Comparison of ENCODE assay signal across 19 cellular contexts in genomic region chr11:73977856-73978519, GRCh38. TPM values are rescaled to one million over a fixed set of nuclear protein-coding genes. Genes with fewer than 3 reads are reported as not detected.
A peak's percentile ranks its signal among the peaks of the same experiment; 100 is the strongest.
DNase-seq lines count a peak whose midpoint lies in the region; ATAC-seq and TF ChIP-seq lines count a peak whose summit lies in the region.
"Had no signal": no experiment of that assay in that cellular context is flagged by ENCODE, and none has a peak within 500 bp of the region (broad histone marks: within the 10 kb centered on the region; RNA-seq: fewer than 3 reads in every experiment).

No MANE protein-coding gene starts in this region.

- CTCF ChIA-PET in OCI-LY7 (lab: Charles Lee; ENCODE audit: unreplicated experiment), result no interaction called here

- peak overlapping the region; percentile 96; the same call in 1 of the 2 replicates for H3K4me2 ChIP-seq in OCI-LY7 (ENCODE audit: low read length)
- no peak overlapping the region for H3K4me2 ChIP-seq in GM23338
- H3K4me2 ChIP-seq: neural progenitor cell had no signal

- TF ChIP-seq CTCF in OCI-LY7 (conservative IDR thresholded peaks at IDR 0.05; ENCODE audit: low read length), result no peak
- TF ChIP-seq CTCF in GM23338 (conservative IDR thresholded peaks at IDR 0.05; ENCODE audit: low read depth in 2 of 2), result no peak

- H3K4me3 Mint-ChIP-seq in activated T-cell treated with anti-CD3 and anti-CD28 coated beads, Interleukin-2, amount 50 U/mL, for 24 hours, result peak overlapping the region; percentile 90
- H3K4me3 Mint-ChIP-seq in central memory CD8-positive, alpha-beta T cell, result peak overlapping the region; percentile 100
- no peak overlapping the region for H3K4me3 Mint-ChIP-seq in GM23338
- H3K4me3 Mint-ChIP-seq: neural progenitor cell had no signal

- H3K9me3 Mint-ChIP-seq in activated T-cell treated with anti-CD3 and anti-CD28 coated beads, Interleukin-2, amount 50 U/mL, for 24 hours, result no peaks in the 10 kb centered on the region
- H3K9me3 Mint-ChIP-seq in central memory CD8-positive, alpha-beta T cell, result no peaks in the 10 kb centered on the region
- no peaks in the 10 kb centered on the region; the same call in 1 of the 3 replicates for H3K9me3 Mint-ChIP-seq in GM23338
- H3K9me3 Mint-ChIP-seq: neural progenitor cell had no signal

- intact Hi-C loops in OCI-LY7 (cut with micrococcal nuclease; ENCODE audit: unreplicated experiment), result no loop called here
- intact Hi-C loops in sciatic nerve (cut with DNase I), result no loop called here

- peak overlapping the region; percentile 96 for H3K27ac Mint-ChIP-seq in activated T-cell treated with anti-CD3 and anti-CD28 coated beads, Interleukin-2, amount 50 U/mL, for 24 hours
- peak overlapping the region; percentile 93 for H3K27ac Mint-ChIP-seq in central memory CD8-positive, alpha-beta T cell (ENCODE audit: low read depth)
- no peak overlapping the region for H3K27ac Mint-ChIP-seq in GM23338
- H3K27ac Mint-ChIP-seq: neural progenitor cell had no signal

- peaks cover 37% of the 10 kb centered on the region for H4K20me1 ChIP-seq in OCI-LY7 (ENCODE audit: insufficient read depth, low read length)
- H4K20me1 ChIP-seq in GM23338 (replicated peaks; ENCODE audit: insufficient read depth), result peaks cover 13% of the 10 kb centered on the region

- H3K27ac ChIP-seq in OCI-LY7 (ENCODE audit: low read depth, low read length, poor library complexity, severe bottlenecking) (no peak overlapping the region), GM23338 (ENCODE audit: low read depth) (no peak overlapping the region)
- H3K27ac ChIP-seq: neural progenitor cell, right atrium auricular region, suprapubic skin had no signal

- H3F3A ChIP-seq in GM23338 (replicated peaks; ENCODE audit: low read depth), result no peaks in the 10 kb centered on the region; the same call in 1 of the 2 replicates

- no peaks in the 10 kb centered on the region for H3K27me3 Mint-ChIP-seq in activated T-cell treated with anti-CD3 and anti-CD28 coated beads, Interleukin-2, amount 50 U/mL, for 24 hours
- no peaks in the 10 kb centered on the region for H3K27me3 Mint-ChIP-seq in central memory CD8-positive, alpha-beta T cell
- peaks cover 26% of the 10 kb centered on the region for H3K27me3 Mint-ChIP-seq in GM23338 (ENCODE audit: insufficient read depth, low read depth, poor library complexity)

- no peaks in the 10 kb centered on the region for H3K27me3 ChIP-seq in GM23338 (ENCODE audit: insufficient read depth)
- H3K27me3 ChIP-seq: neural progenitor cell, right atrium auricular region, suprapubic skin had no signal

- H3K4me3 ChIP-seq in OCI-LY7 (ENCODE audit: low read depth, low read length, poor library complexity, severe bottlenecking) (no peak overlapping the region), GM23338 (no peak overlapping the region)
- H3K4me3 ChIP-seq: lung, neural progenitor cell, right atrium auricular region, suprapubic skin had no signal

- peaks cover 98% of the 10 kb centered on the region for H3K36me3 Mint-ChIP-seq in activated T-cell treated with anti-CD3 and anti-CD28 coated beads, Interleukin-2, amount 50 U/mL, for 24 hours (ENCODE audit: low read depth)
- peaks cover 92% of the 10 kb centered on the region for H3K36me3 Mint-ChIP-seq in central memory CD8-positive, alpha-beta T cell (ENCODE audit: insufficient read depth)
- H3K36me3 Mint-ChIP-seq in GM23338 (ENCODE audit: low read depth), result peaks cover 81% of the 10 kb centered on the region

- no TSS peak for BruUV-seq in OCI-LY7 (replicated peaks; lab: Mats Ljungman, UMichigan)

- DNase-seq in activated T-cell treated with anti-CD3 and anti-CD28 coated beads, Interleukin-2, amount 50 U/mL, for 24 hours, result no peak
- DNase-seq in activated T-cell treated with anti-CD3 and anti-CD28 coated beads, Interleukin-2, amount 50 U/mL, for 48 hours, result no peak
- DNase-seq in OCI-LY7 (ENCODE audit: low spot score) (no peak), sciatic nerve (ENCODE audit: low spot score) (peak; percentile 45), DMS153 (lab: John Stamatoyannopoulos, UW) (no peak), DMS153 treated with DMSO at 0.1 percent for 48 hours (lab: John Stamatoyannopoulos, UW; ENCODE audit: unreplicated experiment) (no peak), GM23338 (ENCODE audit: low spot score) (no peak)
- no peak for DNase-seq in central memory CD8-positive, alpha-beta T cell (ENCODE audit: low spot score in 2 of 2)
- DNase-seq: amniotic stem cell, foreskin melanocyte, NCI-H2081 treated with DMSO at 0.1 percent for 48 hours, NCI-H524, OCI-M1 had no signal

- H3K4me1 Mint-ChIP-seq in activated T-cell treated with anti-CD3 and anti-CD28 coated beads, Interleukin-2, amount 50 U/mL, for 24 hours (ENCODE audit: low read depth), result peaks cover 84% of the 10 kb centered on the region
- H3K4me1 Mint-ChIP-seq in central memory CD8-positive, alpha-beta T cell, result peaks cover 89% of the 10 kb centered on the region
- H3K4me1 Mint-ChIP-seq in GM23338, result peaks cover 27% of the 10 kb centered on the region

- H3K79me2 ChIP-seq in OCI-LY7 (ENCODE audit: insufficient read depth, low read depth, low read length) (peaks cover 63% of the 10 kb centered on the region), GM23338 (replicated peaks; ENCODE audit: insufficient read depth) (peaks cover 14% of the 10 kb centered on the region)

- H2AFZ ChIP-seq in OCI-LY7 (ENCODE audit: low read length), result no peak overlapping the region
- no peak overlapping the region for H2AFZ ChIP-seq in GM23338
- H2AFZ ChIP-seq: neural progenitor cell had no signal

- no peaks in the 10 kb centered on the region for H3K9me3 ChIP-seq in OCI-LY7 (ENCODE audit: low read length)
- H3K9me3 ChIP-seq: Caco-2, right atrium auricular region, suprapubic skin had no signal

- no peak for ATAC-seq in central memory CD8-positive, alpha-beta T cell (replicated peaks; ENCODE audit: extremely low read depth, poor library complexity, severe bottlenecking)
- ATAC-seq in sciatic nerve (no peak), GM23338 (no peak)

- POLR2A ChIA-PET in OCI-LY7 (lab: Charles Lee), result interaction anchor here (0.9 kb wide), 1 partner anchor 8 kb away, joined by 4 read pairs; no protein-coding TSS in a partner anchor

- H3K36me3 ChIP-seq in OCI-LY7 (ENCODE audit: insufficient read depth, low read length) (peaks cover 90% of the 10 kb centered on the region), GM23338 (ENCODE audit: insufficient read depth) (peaks cover 32% of the 10 kb centered on the region)

- H3K9me2 ChIP-seq in OCI-LY7 (ENCODE audit: insufficient read depth, low read length) (no peaks in the 10 kb centered on the region), GM23338 (ENCODE audit: insufficient read depth) (no peaks in the 10 kb centered on the region)

- H3K4me1 ChIP-seq in OCI-LY7 (ENCODE audit: insufficient read depth, low read length, poor library complexity, severe bottlenecking), result peaks cover 47% of the 10 kb centered on the region
- peaks cover 23% of the 10 kb centered on the region for H3K4me1 ChIP-seq in GM23338 (ENCODE audit: insufficient read depth)
- H3K4me1 ChIP-seq: right atrium auricular region had no signal

TF ChIP-seq in GM23338, 12 proteins besides CTCF, POLR2A, EP300 and RAD21:
- TF ChIP-seq JUNB (IDR thresholded peaks at IDR 0.05; ENCODE audit: unreplicated experiment), result no peak
- TF ChIP-seq ETS1 (IDR thresholded peaks at IDR 0.05), result no peak
- no peak for TF ChIP-seq ZNF331 (CRISPR knock-in tag; IDR thresholded peaks at IDR 0.05; ENCODE audit: low read depth)
- TF ChIP-seq CREB1 (CRISPR knock-in tag; IDR thresholded peaks at IDR 0.05; ENCODE audit: low read depth), result no peak

RNA-seq across cellular contexts. Expression of gene UCP2, which starts 4.7 kb away (rescaled TPM):
- total RNA-seq in OCI-LY7 (2014; rRNA removed; shearing (Covaris generic)), result 82.7 and 145 TPM in 2 replicates
- 358 and 389 TPM in 2 replicates for total RNA-seq in OCI-LY7 (2022)
- 43.1 TPM for total RNA-seq in sciatic nerve
- total RNA-seq in GM23338 (2014; rRNA removed; shearing (Covaris generic)), result 69.8 and 76.9 TPM in 2 replicates
- 59.4 and 60.1 TPM in 2 replicates for polyA plus RNA-seq in GM23338 (2016; fragmentation: Nextera tagmentation; extraction: Ambion mirVana)

RNA-seq across cellular contexts. Expression of gene DNAJB13, which starts 27.2 kb away (rescaled TPM):
- not detected in 2 replicates for total RNA-seq in OCI-LY7 (2014; rRNA removed; shearing (Covaris generic))
- total RNA-seq in OCI-LY7 (2022), result 0.29 and 0.81 TPM in 2 replicates
- 0.62 TPM for total RNA-seq in sciatic nerve
- total RNA-seq in GM23338 (2014; rRNA removed; shearing (Covaris generic)), result 0.14 TPM in 1 of 2 replicates, not detected in the other
- 0.32 and 0.50 TPM in 2 replicates for polyA plus RNA-seq in GM23338 (2016; fragmentation: Nextera tagmentation; extraction: Ambion mirVana)
- total RNA-seq: right atrium auricular region, SK-MEL-5, suprapubic skin had no signal

RNA-seq across cellular contexts. Expression of gene UCP3, which starts 30.9 kb away (rescaled TPM):
- 1.5 and 3.2 TPM in 2 replicates for total RNA-seq in OCI-LY7 (2014; rRNA removed; shearing (Covaris generic))
- total RNA-seq in OCI-LY7 (2022) (1.8 and 2.4 TPM in 2 replicates), sciatic nerve (2.6 TPM)
- 0.21 TPM in 1 of 2 replicates, not detected in the other for total RNA-seq in GM23338 (2014; rRNA removed; shearing (Covaris generic))
- 0.21 and 0.40 TPM in 2 replicates for polyA plus RNA-seq in GM23338 (2016; fragmentation: Nextera tagmentation; extraction: Ambion mirVana)
